8 cellular contexts compared by ENCODE assay signal in the genomic region with DNA sequence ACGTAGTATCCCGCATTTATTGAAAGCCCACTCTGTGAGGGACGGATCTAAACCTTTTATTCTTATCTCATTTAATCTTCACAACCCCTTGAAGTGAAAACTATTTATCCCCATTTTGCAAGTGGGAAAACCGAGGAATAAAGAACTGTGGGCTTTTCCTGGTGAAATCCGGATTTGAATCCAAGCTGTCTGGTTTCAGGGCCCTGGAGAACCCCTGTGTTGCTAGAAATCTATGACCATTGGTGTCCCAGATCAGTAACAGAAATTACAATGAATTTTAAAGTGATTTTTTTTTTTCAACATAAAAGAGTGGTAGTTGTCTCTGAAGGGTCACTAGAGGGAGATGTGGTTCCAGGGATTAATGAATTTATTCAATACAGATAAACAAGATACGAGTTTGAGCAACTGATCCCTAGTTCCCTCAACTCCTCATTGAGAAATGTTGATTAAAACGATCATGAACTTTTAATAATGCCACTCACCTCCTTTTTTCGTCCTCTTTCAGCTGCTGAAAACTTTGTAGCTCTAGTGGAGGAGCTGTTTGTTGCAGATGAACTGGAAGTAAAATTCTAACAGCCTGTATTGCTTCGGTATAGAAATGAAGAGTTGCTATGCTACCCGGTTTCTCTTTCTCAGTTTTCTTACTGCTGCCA. TPM values are rescaled to one million over a fixed set of nuclear protein-coding genes. Genes with fewer than 3 reads are reported as not detected.
A peak's percentile ranks its signal among the peaks of the same experiment; 100 is the strongest.
DNase-seq lines count a peak whose midpoint lies in the region; ATAC-seq and TF ChIP-seq lines count a peak whose summit lies in the region.

No MANE protein-coding gene starts in this region.

- no peaks in the 10 kb centered on the region for H3K9me3 Mint-ChIP-seq in CD8-positive, alpha-beta T cell
- H3K9me3 Mint-ChIP-seq in endodermal cell, result no peaks in the 10 kb centered on the region
- no peaks in the 10 kb centered on the region for H3K9me3 Mint-ChIP-seq in nephron progenitor cell

- peak overlapping the region; percentile 96 for H3K4me3 ChIP-seq in CD8-positive, alpha-beta T cell (ENCODE audit: low read depth, low read length)
- H3K4me3 ChIP-seq in HFF-Myc (replicated peaks; ENCODE audit: low read depth, low read length) (peak overlapping the region; percentile 95), SJCRH30 (peak overlapping the region; percentile 96), endodermal cell (ENCODE audit: low read length) (peak overlapping the region; percentile 89)

- peak overlapping the region; percentile 100 for H3K4me3 Mint-ChIP-seq in CD8-positive, alpha-beta T cell
- H3K4me3 Mint-ChIP-seq in endodermal cell (peak overlapping the region; percentile 99), nephron progenitor cell (peak overlapping the region; percentile 100)

- peak; percentile 64 for TF ChIP-seq CTCF in CD8-positive, alpha-beta T cell (IDR thresholded peaks at IDR 0.05)
- peak; percentile 27 for TF ChIP-seq CTCF in HFF-Myc (IDR thresholded peaks at IDR 0.05; ENCODE audit: low read depth, low read length, missing control alignments)
- TF ChIP-seq CTCF in endodermal cell (conservative IDR thresholded peaks at IDR 0.05), result peak; percentile 80
- peak; percentile 36 for TF ChIP-seq CTCF in nephron progenitor cell (IDR thresholded peaks at IDR 0.05)

- WGBS in endodermal cell (ENCODE audit: insufficient coverage in 1 of 2, insufficient read length in 1 of 2), 2 experiments, result 13% methylated on average over 3 to 10 of the region's 10 CpGs

- DNase-seq in CD8-positive, alpha-beta T cell, result no peak
- DNase-seq in HFF-Myc (ENCODE audit: extremely low read depth, low read depth), result no peak
- DNase-seq in SJCRH30, result peak in 1 of 2 experiments; percentile 24
- DNase-seq in endodermal cell, result peak; percentile 39
- DNase-seq in nephron progenitor cell, result no peak
- DNase-seq in NCI-H1436 (lab: John Stamatoyannopoulos, UW), result no peak
- no peak for DNase-seq in hepatic stellate cell (ENCODE audit: low spot score)

- peaks cover 58% of the 10 kb centered on the region for H3K36me3 Mint-ChIP-seq in CD8-positive, alpha-beta T cell
- H3K36me3 Mint-ChIP-seq in endodermal cell (ENCODE audit: low read depth), result peaks cover 41% of the 10 kb centered on the region
- H3K36me3 Mint-ChIP-seq in nephron progenitor cell (ENCODE audit: low read depth), result peaks cover 35% of the 10 kb centered on the region

- no peaks in the 10 kb centered on the region for H3K9me3 ChIP-seq in CD8-positive, alpha-beta T cell (ENCODE audit: low read length)
- no peaks in the 10 kb centered on the region for H3K9me3 ChIP-seq in SJCRH30 (replicated peaks)
- H3K9me3 ChIP-seq in endodermal cell (ENCODE audit: control insufficient read depth, low read length), result no peaks in the 10 kb centered on the region

- peak overlapping the region; percentile 79 for H3K9ac ChIP-seq in endodermal cell (ENCODE audit: extremely low read depth, low read length, poor library complexity, severe bottlenecking)

- CTCF ChIA-PET in CD8-positive, alpha-beta T cell (lab: Charles Lee), result interaction anchor here (0.6 to 3.7 kb wide), 16 partner anchors 16 to 1301 kb away, joined by 3 to 24 read pairs (median 3); a partner anchor contains a TSS

- peaks cover 59% of the 10 kb centered on the region for H3K4me1 Mint-ChIP-seq in CD8-positive, alpha-beta T cell (ENCODE audit: low read depth)
- peaks cover 50% of the 10 kb centered on the region for H3K4me1 Mint-ChIP-seq in endodermal cell
- peaks cover 85% of the 10 kb centered on the region for H3K4me1 Mint-ChIP-seq in nephron progenitor cell

- peak overlapping the region; percentile 92 for H3K27ac ChIP-seq in CD8-positive, alpha-beta T cell (ENCODE audit: low read depth, low read length)
- H3K27ac ChIP-seq in SJCRH30 (peak overlapping the region; percentile 88), endodermal cell (ENCODE audit: low read depth, low read length) (peak overlapping the region; percentile 78)

- ATAC-seq in CD8-positive, alpha-beta T cell, result no peak
- ATAC-seq in HG02798 (IDR thresholded peaks at IDR 0.05; ENCODE audit: poor library complexity, unreplicated experiment), result no peak

- peak overlapping the region; percentile 100 for H3K27ac Mint-ChIP-seq in CD8-positive, alpha-beta T cell
- H3K27ac Mint-ChIP-seq in endodermal cell, result peak overlapping the region; percentile 99
- H3K27ac Mint-ChIP-seq in nephron progenitor cell, result peak overlapping the region; percentile 100

- intact Hi-C loops in CD8-positive, alpha-beta T cell (cut with DNase I, micrococcal nuclease), result loop anchor here (1.0 to 10.0 kb wide), 8 partner anchors 27 to 388 kb away; a partner anchor contains a TSS

- H3K27me3 Mint-ChIP-seq in CD8-positive, alpha-beta T cell (ENCODE audit: low read depth), result no peaks in the 10 kb centered on the region
- H3K27me3 Mint-ChIP-seq in endodermal cell (ENCODE audit: insufficient read depth) (no peaks in the 10 kb centered on the region), nephron progenitor cell (ENCODE audit: low read depth, poor library complexity) (peaks cover under 1% of the 10 kb centered on the region)

- no peaks in the 10 kb centered on the region for H3K27me3 ChIP-seq in CD8-positive, alpha-beta T cell (ENCODE audit: insufficient read depth, low read length)
- H3K27me3 ChIP-seq in SJCRH30, result no peaks in the 10 kb centered on the region
- H3K27me3 ChIP-seq in endodermal cell (ENCODE audit: control insufficient read depth, insufficient read depth, low read length, poor library complexity, severe bottlenecking), result no peaks in the 10 kb centered on the region

- H3K36me3 ChIP-seq in CD8-positive, alpha-beta T cell (ENCODE audit: insufficient read depth, low read length), result peaks cover 39% of the 10 kb centered on the region
- H3K36me3 ChIP-seq in SJCRH30 (peaks cover 47% of the 10 kb centered on the region), endodermal cell (ENCODE audit: control insufficient read depth, insufficient read depth, low read length) (peaks cover 43% of the 10 kb centered on the region)

- H3K4me1 ChIP-seq in CD8-positive, alpha-beta T cell (ENCODE audit: insufficient read depth, low read length), result peaks cover 51% of the 10 kb centered on the region
- peaks cover 12% of the 10 kb centered on the region for H3K4me1 ChIP-seq in SJCRH30
- H3K4me1 ChIP-seq in endodermal cell (ENCODE audit: control insufficient read depth, insufficient read depth, low read length), result peaks cover 9% of the 10 kb centered on the region

- POLR2A ChIA-PET in CD8-positive, alpha-beta T cell (lab: Charles Lee), result interaction anchor here (0.8 to 4.8 kb wide), 8 partner anchors 8 to 69 kb away, joined by 3 to 75 read pairs (median 4); a partner anchor contains a TSS

RNA-seq across cellular contexts. Expression of a gene that starts 0.9 kb away (rescaled TPM):
- 100 to 1,000 TPM; 120 to 125 TPM for total RNA-seq in CD8-positive, alpha-beta T cell
- total RNA-seq in SJCRH30 (2014; rRNA removed; shearing (Covaris generic)), result 449 and 483 TPM in 2 replicates
- total RNA-seq in endodermal cell, result 100 to 1,000 TPM; 492 to 493 TPM
- polyA plus RNA-seq in endodermal cell (2013, experiment 1 of 2), result 367 TPM
- 349 TPM for polyA plus RNA-seq in endodermal cell (2013, experiment 2 of 2)

RNA-seq across cellular contexts. Expression of a gene that starts 28.4 kb away (rescaled TPM):
- not detected for total RNA-seq in CD8-positive, alpha-beta T cell
- 6.6 and 8.2 TPM in 2 replicates for total RNA-seq in SJCRH30 (2014; rRNA removed; shearing (Covaris generic))
- 1 to 10 TPM; 1.1 to 3.8 TPM for total RNA-seq in endodermal cell
- 22.4 TPM for polyA plus RNA-seq in endodermal cell (2013, experiment 1 of 2)
- polyA plus RNA-seq in endodermal cell (2013, experiment 2 of 2), result 22.4 TPM

RNA-seq across cellular contexts. Expression of a gene that starts 28.5 kb away (rescaled TPM):
- 1 to 10 TPM; 5.9 to 6.4 TPM for total RNA-seq in CD8-positive, alpha-beta T cell
- total RNA-seq in SJCRH30 (2014; rRNA removed; shearing (Covaris generic)), result 20.5 and 21.0 TPM in 2 replicates
- total RNA-seq in endodermal cell, result 10 to 100 TPM; 12.5 to 17.0 TPM
- polyA plus RNA-seq in endodermal cell (2013, experiment 1 of 2), result 11.9 TPM
- 10.2 TPM for polyA plus RNA-seq in endodermal cell (2013, experiment 2 of 2)

Comparison
In these comparisons a context has a peak if more than half of its experiments do, and no peak if none do; other contexts are left out.
1. CTCF ChIP-seq: peak in every context shown above with its lines; median percentile 80 in endodermal cell; 64 in CD8-positive, alpha-beta T cell; 36 in nephron progenitor cell; 27 in HFF-Myc.